In the genomic region with DNA sequence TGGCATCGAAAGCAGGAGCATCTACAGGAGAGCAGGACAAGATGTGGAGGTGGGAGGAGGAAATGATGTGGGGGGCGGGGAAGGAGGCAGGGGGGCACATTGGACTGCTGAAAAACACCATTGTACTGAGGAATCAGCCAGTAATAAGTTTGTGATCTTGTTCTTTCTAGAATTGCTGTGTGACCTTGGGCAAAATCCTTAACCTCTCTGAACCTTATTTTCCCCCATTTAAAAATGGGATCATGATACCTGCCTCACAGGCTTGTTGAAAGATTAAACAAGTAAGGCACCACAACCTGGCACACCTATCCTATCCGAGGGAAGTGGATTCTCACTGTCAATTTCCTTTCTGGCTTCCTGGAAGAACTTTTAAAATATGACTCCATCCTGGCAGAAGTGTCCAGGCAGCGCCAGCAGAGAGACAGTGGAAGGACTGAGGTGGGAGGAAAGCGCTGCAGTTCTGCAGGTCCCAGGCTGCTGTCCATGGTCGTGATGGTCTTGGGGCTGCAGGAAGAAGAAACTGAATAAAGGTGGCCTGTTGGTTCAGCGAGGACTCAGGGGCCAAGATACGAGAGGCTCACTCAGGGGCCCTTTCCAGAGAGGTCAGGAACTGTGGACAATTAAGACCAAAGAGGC, we compare ENCODE assay signal across 1 cellular context.
TF ChIP-seq lines count a peak whose summit lies in the region.

No MANE protein-coding gene starts in this region.

TF ChIP-seq in neural cell, 6 proteins besides CTCF, POLR2A, EP300 and RAD21:
- TF ChIP-seq POLR2AphosphoS5 (IDR thresholded peaks at IDR 0.05): no peak
- no peak for TF ChIP-seq TAF1 (IDR thresholded peaks at IDR 0.05; ENCODE audit: low read depth)
- TF ChIP-seq, protein P1, sequence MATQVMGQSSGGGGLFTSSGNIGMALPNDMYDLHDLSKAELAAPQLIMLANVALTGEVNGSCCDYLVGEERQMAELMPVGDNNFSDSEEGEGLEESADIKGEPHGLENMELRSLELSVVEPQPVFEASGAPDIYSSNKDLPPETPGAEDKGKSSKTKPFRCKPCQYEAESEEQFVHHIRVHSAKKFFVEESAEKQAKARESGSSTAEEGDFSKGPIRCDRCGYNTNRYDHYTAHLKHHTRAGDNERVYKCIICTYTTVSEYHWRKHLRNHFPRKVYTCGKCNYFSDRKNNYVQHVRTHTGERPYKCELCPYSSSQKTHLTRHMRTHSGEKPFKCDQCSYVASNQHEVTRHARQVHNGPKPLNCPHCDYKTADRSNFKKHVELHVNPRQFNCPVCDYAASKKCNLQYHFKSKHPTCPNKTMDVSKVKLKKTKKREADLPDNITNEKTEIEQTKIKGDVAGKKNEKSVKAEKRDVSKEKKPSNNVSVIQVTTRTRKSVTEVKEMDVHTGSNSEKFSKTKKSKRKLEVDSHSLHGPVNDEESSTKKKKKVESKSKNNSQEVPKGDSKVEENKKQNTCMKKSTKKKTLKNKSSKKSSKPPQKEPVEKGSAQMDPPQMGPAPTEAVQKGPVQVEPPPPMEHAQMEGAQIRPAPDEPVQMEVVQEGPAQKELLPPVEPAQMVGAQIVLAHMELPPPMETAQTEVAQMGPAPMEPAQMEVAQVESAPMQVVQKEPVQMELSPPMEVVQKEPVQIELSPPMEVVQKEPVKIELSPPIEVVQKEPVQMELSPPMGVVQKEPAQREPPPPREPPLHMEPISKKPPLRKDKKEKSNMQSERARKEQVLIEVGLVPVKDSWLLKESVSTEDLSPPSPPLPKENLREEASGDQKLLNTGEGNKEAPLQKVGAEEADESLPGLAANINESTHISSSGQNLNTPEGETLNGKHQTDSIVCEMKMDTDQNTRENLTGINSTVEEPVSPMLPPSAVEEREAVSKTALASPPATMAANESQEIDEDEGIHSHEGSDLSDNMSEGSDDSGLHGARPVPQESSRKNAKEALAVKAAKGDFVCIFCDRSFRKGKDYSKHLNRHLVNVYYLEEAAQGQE (IDR thresholded peaks at IDR 0.05; ENCODE audit: borderline replicate concordance): no peak
- no peak for TF ChIP-seq SMC3 (conservative IDR thresholded peaks at IDR 0.05; ENCODE audit: poor library complexity)
- TF ChIP-seq EZH2 (IDR thresholded peaks at IDR 0.05; ENCODE audit: borderline replicate concordance, insufficient read depth, low read length, poor library complexity, severe bottlenecking): no peak
- TF ChIP-seq MXI1 (conservative IDR thresholded peaks at IDR 0.05; ENCODE audit: poor library complexity, severe bottlenecking): no peak
